27 cellular contexts compared by ENCODE assay signal in the genomic region with DNA sequence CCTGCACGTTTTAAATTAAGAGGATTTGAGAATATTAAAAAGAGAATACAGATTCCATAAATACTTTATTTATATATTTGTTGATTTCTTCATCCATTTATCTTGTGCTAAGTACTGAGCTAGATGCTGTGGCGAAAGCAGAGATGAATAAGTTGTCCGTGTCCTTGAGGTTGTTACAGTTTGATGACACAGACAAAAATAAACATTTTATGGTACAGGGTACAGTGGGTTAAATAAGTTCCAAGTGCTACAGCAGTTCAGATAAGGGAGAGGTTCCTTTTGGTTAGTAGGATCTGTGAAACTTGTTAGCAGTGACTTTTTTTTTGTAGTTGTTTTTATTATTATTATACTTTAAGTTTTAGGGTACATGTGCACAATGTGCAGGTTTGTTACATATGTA.
"Had no signal": no experiment of that assay in that cellular context is flagged by ENCODE, and none has a peak within 500 bp of the region (broad histone marks: within the 10 kb centered on the region; RNA-seq: fewer than 3 reads in every experiment).

No MANE protein-coding gene starts in this region.

- FAIRE-seq: colon, endometrium, endothelial cell of umbilical vein, frontal cortex had no signal

- H3K27ac ChIP-seq: colonic mucosa, coronary artery, dorsolateral prefrontal cortex, epithelial cell of prostate, esophagus muscularis mucosa, esophagus squamous epithelium, foreskin keratinocyte, gastrocnemius medialis, gastroesophageal sphincter, heart left ventricle, heart right ventricle had no signal

- H3K36me3 ChIP-seq: colonic mucosa, esophagus muscularis mucosa, esophagus squamous epithelium, gastrocnemius medialis, gastroesophageal sphincter, heart left ventricle, heart right ventricle had no signal

- H3K4me3 ChIP-seq: colonic mucosa, coronary artery, dorsolateral prefrontal cortex, esophagus muscularis mucosa, esophagus squamous epithelium, gastrocnemius medialis, gastroesophageal sphincter, heart left ventricle, heart right ventricle had no signal

- H3K27me3 ChIP-seq: colonic mucosa, dorsolateral prefrontal cortex, esophagus muscularis mucosa, esophagus squamous epithelium, foreskin keratinocyte, gastrocnemius medialis, gastroesophageal sphincter, heart left ventricle, heart right ventricle had no signal

- ATAC-seq: effector memory CD8-positive, alpha-beta T cell; esophagus mucosa; foreskin keratinocyte; gastrocnemius medialis; gastroesophageal sphincter; heart left ventricle; heart right ventricle had no signal

- H3K4me1 ChIP-seq: colonic mucosa, esophagus muscularis mucosa, esophagus squamous epithelium, foreskin keratinocyte, gastrocnemius medialis, gastroesophageal sphincter, heart left ventricle, heart right ventricle had no signal

- H3K9me3 ChIP-seq: colonic mucosa, esophagus muscularis mucosa, esophagus squamous epithelium, gastrocnemius medialis, gastroesophageal sphincter had no signal

- DNase-seq: colonic mucosa; cortex of kidney; dermis blood vessel endothelial cell; dorsolateral prefrontal cortex; effector CD4-positive, alpha-beta T cell; effector CD8-positive, alpha-beta T cell; effector memory CD4-positive, alpha-beta T cell; effector memory CD8-positive, alpha-beta T cell; endodermal cell; erythroblast; esophagus squamous epithelium; foreskin fibroblast; foreskin keratinocyte; foreskin melanocyte; gastrocnemius medialis; glutamatergic neuron; heart left ventricle; heart right ventricle had no signal
